Comparison of ENCODE assay signal across 9 cellular contexts in genomic region chr5:96816991-96817390, GRCh38. TPM values are rescaled to one million over a fixed set of nuclear protein-coding genes. Genes with fewer than 3 reads are reported as not detected.
A peak's percentile ranks its signal among the peaks of the same experiment; 100 is the strongest.
DNase-seq lines count a peak whose midpoint lies in the region; ATAC-seq and TF ChIP-seq lines count a peak whose summit lies in the region.
"Had no signal": no experiment of that assay in that cellular context is flagged by ENCODE, and none has a peak within 500 bp of the region (broad histone marks: within the 10 kb centered on the region; RNA-seq: fewer than 3 reads in every experiment).

No MANE protein-coding gene starts in this region.

- no peaks in the 10 kb centered on the region for H3K9me3 ChIP-seq in DOHH2 (ENCODE audit: control insufficient read depth, insufficient read depth, low read length)

- H3K4me2 ChIP-seq in DOHH2 (ENCODE audit: low read length), result peak overlapping the region; percentile 49

- no peaks in the 10 kb centered on the region for H3K79me2 ChIP-seq in DOHH2 (ENCODE audit: control insufficient read depth, low read length)

- peak; percentile 35 for ATAC-seq in HG03196 (IDR thresholded peaks at IDR 0.05; ENCODE audit: unreplicated experiment)
- ATAC-seq in sciatic nerve, result no peak

- H3K36me3 ChIP-seq in DOHH2 (ENCODE audit: control insufficient read depth, low read length), result no peaks in the 10 kb centered on the region

- H3K4me3 Mint-ChIP-seq in activated naive CD8-positive, alpha-beta T cell treated with anti-CD3 and anti-CD28 coated beads for 36 hours, result peak overlapping the region; percentile 83

- H3K4me1 ChIP-seq in DOHH2 (ENCODE audit: control insufficient read depth, low read length), result peaks cover 23% of the 10 kb centered on the region

- no peaks in the 10 kb centered on the region for H3F3A ChIP-seq in DOHH2 (ENCODE audit: control insufficient read depth, insufficient read depth)

- no peak for TF ChIP-seq CTCF in DOHH2 (IDR thresholded peaks at IDR 0.05; ENCODE audit: low read depth, low read length, poor library complexity, severe bottlenecking)
- no peak for TF ChIP-seq CTCF in GM20000 (IDR thresholded peaks at IDR 0.05; ENCODE audit: extremely low read depth, missing control alignments)

- DNase-seq in GM20000 (ENCODE audit: low spot score) (peak; percentile 24), sciatic nerve (ENCODE audit: low spot score) (no peak), NCI-H1417 (lab: John Stamatoyannopoulos, UW) (no peak), HPDE6-E6E7 (ENCODE audit: extremely low spot score) (no peak), ureter (ENCODE audit: low spot score) (no peak)
- no peak for DNase-seq in activated naive CD8-positive, alpha-beta T cell treated with anti-CD3 and anti-CD28 coated beads for 36 hours
- DNase-seq: DMS 273 treated with DMSO at 0.1 percent for 48 hours had no signal

- no peaks in the 10 kb centered on the region for H3K9me2 ChIP-seq in DOHH2 (replicated peaks; ENCODE audit: control insufficient read depth, low read length)

- no peaks in the 10 kb centered on the region for H3K27me3 Mint-ChIP-seq in activated naive CD8-positive, alpha-beta T cell treated with anti-CD3 and anti-CD28 coated beads for 36 hours

- no peaks in the 10 kb centered on the region for H3K27me3 ChIP-seq in DOHH2 (ENCODE audit: control insufficient read depth, low read length)

- peaks cover 74% of the 10 kb centered on the region for H3K4me1 Mint-ChIP-seq in activated naive CD8-positive, alpha-beta T cell treated with anti-CD3 and anti-CD28 coated beads for 36 hours

- no peaks in the 10 kb centered on the region for H4K20me1 ChIP-seq in DOHH2 (ENCODE audit: control insufficient read depth, insufficient read depth, low read depth, low read length)

- H3K4me3 ChIP-seq in DOHH2 (ENCODE audit: low read length), result peak overlapping the region; percentile 21; the same call in 1 of the 2 replicates

- no peaks in the 10 kb centered on the region for H3K36me3 Mint-ChIP-seq in activated naive CD8-positive, alpha-beta T cell treated with anti-CD3 and anti-CD28 coated beads for 36 hours

- H3K27ac ChIP-seq in DOHH2 (ENCODE audit: low read depth, low read length), result no peak overlapping the region

- intact Hi-C loops in sciatic nerve (cut with DNase I), result no loop called here

- H3K27ac Mint-ChIP-seq in activated naive CD8-positive, alpha-beta T cell treated with anti-CD3 and anti-CD28 coated beads for 36 hours, result peak overlapping the region; percentile 93

- H3K9me3 Mint-ChIP-seq in activated naive CD8-positive, alpha-beta T cell treated with anti-CD3 and anti-CD28 coated beads for 36 hours, result no peaks in the 10 kb centered on the region

RNA-seq across cellular contexts. Expression of gene ERAP1, which starts 9.2 kb away (rescaled TPM):
- 100 to 1,000 TPM in 1 of 2 experiments, 10 to 100 TPM in 1; 92.1 to 101 TPM for total RNA-seq in activated naive CD8-positive, alpha-beta T cell treated with anti-CD3 and anti-CD28 coated beads for 36 hours
- total RNA-seq in sciatic nerve (58.4 TPM), ureter (88.3 TPM)

RNA-seq across cellular contexts. Expression of gene ERAP2, which starts 59.3 kb away (rescaled TPM):
- total RNA-seq in activated naive CD8-positive, alpha-beta T cell treated with anti-CD3 and anti-CD28 coated beads for 36 hours, result 10 to 100 TPM; 44.8 to 47.1 TPM
- total RNA-seq in sciatic nerve (14.8 TPM), ureter (9.2 TPM)
